23 cellular contexts compared by ENCODE assay signal in genomic region chr3:98705212-98705611, GRCh38.
"Had no signal": no experiment of that assay in that cellular context is flagged by ENCODE, and none has a peak within 500 bp of the region (broad histone marks: within the 10 kb centered on the region; RNA-seq: fewer than 3 reads in every experiment).

No MANE protein-coding gene starts in this region.

- H3K4me1 ChIP-seq: left lung, lower lobe of right lung, parathyroid adenoma, psoas muscle, right lobe of liver, testis, upper lobe of right lung had no signal

- H3K27me3 ChIP-seq: gastroesophageal sphincter, left lung, neural progenitor cell, right lobe of liver, testis, tibial nerve, upper lobe of right lung had no signal

- H3K9me3 ChIP-seq: gastroesophageal sphincter, left lung, lower lobe of right lung, psoas muscle, right lobe of liver, testis, tibial nerve, upper lobe of right lung had no signal

- H2AFZ ChIP-seq: neural progenitor cell, parathyroid adenoma had no signal

- FAIRE-seq: endometrium, keratinocyte had no signal

- H3K4me3 ChIP-seq: gastroesophageal sphincter, left lung, lower lobe of right lung, neural progenitor cell, psoas muscle, right lobe of liver, testis, tibial nerve, upper lobe of right lung had no signal

- H3K4me2 ChIP-seq: neural progenitor cell had no signal

- ATAC-seq: esophagus mucosa; gastroesophageal sphincter; left lung; lower lobe of right lung; natural killer cell treated with Interleukin-12 subunit alpha and Interleukin-12 subunit beta and Interleukin-15 and Interleukin-18, amount 100 ng/mL, for 72 hours; psoas muscle; right lobe of liver; stimulated activated naive B cell treated with anti-CD40 and anti-IgM and Interleukin-4, amounts not matched to agents 10 μg/mL and 1 μg/mL and 100 μg/mL, for 72 hours; stimulated activated naive CD8-positive, alpha-beta T cell treated with anti-CD3 and anti-CD28 coated beads, Interleukin-15, amount 100 ng/mL, for 72 hours; upper lobe of right lung had no signal

- H3K27ac ChIP-seq: gastroesophageal sphincter, left lung, lower lobe of right lung, neural progenitor cell, parathyroid adenoma, psoas muscle, right lobe of liver, testis, tibial nerve, upper lobe of right lung had no signal

- DNase-seq: effector memory CD4-positive, alpha-beta T cell; glutamatergic neuron; left lung; lower lobe of right lung; midbrain; nucleus accumbens; psoas muscle; retina; right lobe of liver; stimulated activated CD4-positive, alpha-beta T cell treated with anti-CD3 and anti-CD28 coated beads, Interleukin-2, amount 100 ng/mL, for 24 hours; stimulated activated CD4-positive, alpha-beta T cell treated with anti-CD3 and anti-CD28 coated beads, Interleukin-4, amount 100 ng/mL, for 4 hours; stimulated activated naive B cell treated with anti-CD40 and anti-IgM and Interleukin-4, amounts not matched to agents 10 μg/mL and 1 μg/mL and 100 μg/mL, for 72 hours; stimulated activated naive CD8-positive, alpha-beta T cell treated with anti-CD3 and anti-CD28 coated beads, Interleukin-15, amount 100 ng/mL, for 72 hours; testis; upper lobe of right lung had no signal

- H3K9ac ChIP-seq: neural progenitor cell, parathyroid adenoma had no signal

- H3K36me3 ChIP-seq: gastroesophageal sphincter, left lung, lower lobe of right lung, neural progenitor cell, right lobe of liver, tibial nerve, upper lobe of right lung had no signal
